1 cellular context compared by ENCODE assay signal in genomic region chr21:43865471-43866181, GRCh38.
TF ChIP-seq lines count a peak whose summit lies in the region.

No MANE protein-coding gene starts in this region.

TF ChIP-seq in HepG2, 621 proteins besides CTCF, POLR2A, EP300 and RAD21 (continued from another document):
- TF ChIP-seq YY1 (IDR thresholded peaks at IDR 0.05; ENCODE audit: insufficient read depth, insufficient replicate concordance, low read depth, low read length) (no peak), ZSCAN21 (CRISPR knock-in tag; IDR thresholded peaks at IDR 0.05; ENCODE audit: borderline replicate concordance) (no peak), ZSCAN25 (CRISPR knock-in tag; IDR thresholded peaks at IDR 0.05) (no peak), ZFY (CRISPR knock-in tag; IDR thresholded peaks at IDR 0.05) (peak; percentile 69), RARA (CRISPR knock-in tag; IDR thresholded peaks at IDR 0.05) (peak; percentile 42), ZNF713 (CRISPR knock-in tag; IDR thresholded peaks at IDR 0.05) (no peak), GPN1 (CRISPR knock-in tag; IDR thresholded peaks at IDR 0.05; ENCODE audit: borderline replicate concordance) (no peak), AHR (CRISPR knock-in tag; IDR thresholded peaks at IDR 0.05) (no peak), FOSL2 (CRISPR knock-in tag; IDR thresholded peaks at IDR 0.05) (no peak), ZNF367 (CRISPR knock-in tag; IDR thresholded peaks at IDR 0.05; ENCODE audit: borderline replicate concordance) (no peak), ZNF557 (CRISPR knock-in tag; IDR thresholded peaks at IDR 0.05) (no peak), ZNF749 (CRISPR knock-in tag; IDR thresholded peaks at IDR 0.05; ENCODE audit: borderline replicate concordance) (no peak), FOXP4 (CRISPR knock-in tag; IDR thresholded peaks at IDR 0.05) (no peak), ZNF709 (CRISPR knock-in tag; IDR thresholded peaks at IDR 0.05) (no peak), RXRA (CRISPR knock-in tag; IDR thresholded peaks at IDR 0.05) (no peak), CC2D1A (CRISPR knock-in tag; IDR thresholded peaks at IDR 0.05) (no peak), KLF16 (CRISPR knock-in tag; IDR thresholded peaks at IDR 0.05) (no peak), ZEB1 (IDR thresholded peaks at IDR 0.05; ENCODE audit: insufficient replicate concordance, low read depth) (no peak), JUND (CRISPR knock-in tag; IDR thresholded peaks at IDR 0.05) (no peak), ZBTB1 (CRISPR knock-in tag; IDR thresholded peaks at IDR 0.05; ENCODE audit: borderline replicate concordance) (no peak), ZNF263 (CRISPR knock-in tag; IDR thresholded peaks at IDR 0.05) (no peak)
- TF ChIP-seq, protein P1, sequence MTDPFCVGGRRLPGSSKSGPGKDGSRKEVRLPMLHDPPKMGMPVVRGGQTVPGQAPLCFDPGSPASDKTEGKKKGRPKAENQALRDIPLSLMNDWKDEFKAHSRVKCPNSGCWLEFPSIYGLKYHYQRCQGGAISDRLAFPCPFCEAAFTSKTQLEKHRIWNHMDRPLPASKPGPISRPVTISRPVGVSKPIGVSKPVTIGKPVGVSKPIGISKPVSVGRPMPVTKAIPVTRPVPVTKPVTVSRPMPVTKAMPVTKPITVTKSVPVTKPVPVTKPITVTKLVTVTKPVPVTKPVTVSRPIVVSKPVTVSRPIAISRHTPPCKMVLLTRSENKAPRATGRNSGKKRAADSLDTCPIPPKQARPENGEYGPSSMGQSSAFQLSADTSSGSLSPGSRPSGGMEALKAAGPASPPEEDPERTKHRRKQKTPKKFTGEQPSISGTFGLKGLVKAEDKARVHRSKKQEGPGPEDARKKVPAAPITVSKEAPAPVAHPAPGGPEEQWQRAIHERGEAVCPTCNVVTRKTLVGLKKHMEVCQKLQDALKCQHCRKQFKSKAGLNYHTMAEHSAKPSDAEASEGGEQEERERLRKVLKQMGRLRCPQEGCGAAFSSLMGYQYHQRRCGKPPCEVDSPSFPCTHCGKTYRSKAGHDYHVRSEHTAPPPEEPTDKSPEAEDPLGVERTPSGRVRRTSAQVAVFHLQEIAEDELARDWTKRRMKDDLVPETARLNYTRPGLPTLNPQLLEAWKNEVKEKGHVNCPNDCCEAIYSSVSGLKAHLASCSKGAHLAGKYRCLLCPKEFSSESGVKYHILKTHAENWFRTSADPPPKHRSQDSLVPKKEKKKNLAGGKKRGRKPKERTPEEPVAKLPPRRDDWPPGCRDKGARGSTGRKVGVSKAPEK (CRISPR knock-in tag; IDR thresholded peaks at IDR 0.05; ENCODE audit: borderline replicate concordance): no peak
- TF ChIP-seq, protein P2, sequence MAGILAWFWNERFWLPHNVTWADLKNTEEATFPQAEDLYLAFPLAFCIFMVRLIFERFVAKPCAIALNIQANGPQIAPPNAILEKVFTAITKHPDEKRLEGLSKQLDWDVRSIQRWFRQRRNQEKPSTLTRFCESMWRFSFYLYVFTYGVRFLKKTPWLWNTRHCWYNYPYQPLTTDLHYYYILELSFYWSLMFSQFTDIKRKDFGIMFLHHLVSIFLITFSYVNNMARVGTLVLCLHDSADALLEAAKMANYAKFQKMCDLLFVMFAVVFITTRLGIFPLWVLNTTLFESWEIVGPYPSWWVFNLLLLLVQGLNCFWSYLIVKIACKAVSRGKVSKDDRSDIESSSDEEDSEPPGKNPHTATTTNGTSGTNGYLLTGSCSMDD (CRISPR knock-in tag; IDR thresholded peaks at IDR 0.05): no peak
- TF ChIP-seq, protein P3, sequence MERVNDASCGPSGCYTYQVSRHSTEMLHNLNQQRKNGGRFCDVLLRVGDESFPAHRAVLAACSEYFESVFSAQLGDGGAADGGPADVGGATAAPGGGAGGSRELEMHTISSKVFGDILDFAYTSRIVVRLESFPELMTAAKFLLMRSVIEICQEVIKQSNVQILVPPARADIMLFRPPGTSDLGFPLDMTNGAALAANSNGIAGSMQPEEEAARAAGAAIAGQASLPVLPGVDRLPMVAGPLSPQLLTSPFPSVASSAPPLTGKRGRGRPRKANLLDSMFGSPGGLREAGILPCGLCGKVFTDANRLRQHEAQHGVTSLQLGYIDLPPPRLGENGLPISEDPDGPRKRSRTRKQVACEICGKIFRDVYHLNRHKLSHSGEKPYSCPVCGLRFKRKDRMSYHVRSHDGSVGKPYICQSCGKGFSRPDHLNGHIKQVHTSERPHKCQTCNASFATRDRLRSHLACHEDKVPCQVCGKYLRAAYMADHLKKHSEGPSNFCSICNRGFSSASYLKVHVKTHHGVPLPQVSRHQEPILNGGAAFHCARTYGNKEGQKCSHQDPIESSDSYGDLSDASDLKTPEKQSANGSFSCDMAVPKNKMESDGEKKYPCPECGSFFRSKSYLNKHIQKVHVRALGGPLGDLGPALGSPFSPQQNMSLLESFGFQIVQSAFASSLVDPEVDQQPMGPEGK (CRISPR knock-in tag; IDR thresholded peaks at IDR 0.05): peak; percentile 74
- TF ChIP-seq, protein P4, sequence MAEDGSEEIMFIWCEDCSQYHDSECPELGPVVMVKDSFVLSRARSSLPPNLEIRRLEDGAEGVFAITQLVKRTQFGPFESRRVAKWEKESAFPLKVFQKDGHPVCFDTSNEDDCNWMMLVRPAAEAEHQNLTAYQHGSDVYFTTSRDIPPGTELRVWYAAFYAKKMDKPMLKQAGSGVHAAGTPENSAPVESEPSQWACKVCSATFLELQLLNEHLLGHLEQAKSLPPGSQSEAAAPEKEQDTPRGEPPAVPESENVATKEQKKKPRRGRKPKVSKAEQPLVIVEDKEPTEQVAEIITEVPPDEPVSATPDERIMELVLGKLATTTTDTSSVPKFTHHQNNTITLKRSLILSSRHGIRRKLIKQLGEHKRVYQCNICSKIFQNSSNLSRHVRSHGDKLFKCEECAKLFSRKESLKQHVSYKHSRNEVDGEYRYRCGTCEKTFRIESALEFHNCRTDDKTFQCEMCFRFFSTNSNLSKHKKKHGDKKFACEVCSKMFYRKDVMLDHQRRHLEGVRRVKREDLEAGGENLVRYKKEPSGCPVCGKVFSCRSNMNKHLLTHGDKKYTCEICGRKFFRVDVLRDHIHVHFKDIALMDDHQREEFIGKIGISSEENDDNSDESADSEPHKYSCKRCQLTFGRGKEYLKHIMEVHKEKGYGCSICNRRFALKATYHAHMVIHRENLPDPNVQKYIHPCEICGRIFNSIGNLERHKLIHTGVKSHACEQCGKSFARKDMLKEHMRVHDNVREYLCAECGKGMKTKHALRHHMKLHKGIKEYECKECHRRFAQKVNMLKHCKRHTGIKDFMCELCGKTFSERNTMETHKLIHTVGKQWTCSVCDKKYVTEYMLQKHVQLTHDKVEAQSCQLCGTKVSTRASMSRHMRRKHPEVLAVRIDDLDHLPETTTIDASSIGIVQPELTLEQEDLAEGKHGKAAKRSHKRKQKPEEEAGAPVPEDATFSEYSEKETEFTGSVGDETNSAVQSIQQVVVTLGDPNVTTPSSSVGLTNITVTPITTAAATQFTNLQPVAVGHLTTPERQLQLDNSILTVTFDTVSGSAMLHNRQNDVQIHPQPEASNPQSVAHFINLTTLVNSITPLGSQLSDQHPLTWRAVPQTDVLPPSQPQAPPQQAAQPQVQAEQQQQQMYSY (CRISPR knock-in tag; IDR thresholded peaks at IDR 0.05): no peak
TF ChIP-seq in HepG2: peak in this region for 22.
